ENCODE assay signal across 8 cellular contexts in the genomic region with DNA sequence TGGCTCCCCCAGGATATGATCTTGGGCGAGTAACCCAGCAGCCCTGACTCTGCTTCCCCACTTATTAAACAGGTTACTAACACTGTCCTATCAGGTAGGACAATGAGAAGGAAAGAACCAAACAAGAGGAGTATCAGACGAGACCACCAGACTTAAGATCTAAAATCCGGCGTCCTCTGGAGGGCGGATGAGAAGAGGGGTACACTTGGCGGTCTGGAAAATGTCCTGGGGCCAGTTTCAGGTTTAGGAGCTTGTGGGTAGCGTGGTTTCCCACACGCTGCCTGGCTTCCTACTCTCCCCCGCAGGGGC. TPM values are rescaled to one million over a fixed set of nuclear protein-coding genes. Genes with fewer than 3 reads are reported as not detected.
DNase-seq lines count a peak whose midpoint lies in the region; ATAC-seq and TF ChIP-seq lines count a peak whose summit lies in the region.

No MANE protein-coding gene starts in this region.

- H3K9ac ChIP-seq in mucosa of stomach (ENCODE audit: low read length): peak overlapping the region; percentile 85

- POLR2A ChIA-PET in AG04450 (lab: Yijun Ruan, JAX): interaction anchor here (0.9 kb wide), 1 partner anchor 42 kb away, joined by 4 read pairs; the partner anchor contains the start of gene ZNF485

- peaks cover 26% of the 10 kb centered on the region for H3K36me3 ChIP-seq in breast epithelium
- peaks cover 22% of the 10 kb centered on the region for H3K36me3 ChIP-seq in mucosa of stomach (ENCODE audit: control insufficient read depth, insufficient read depth, low read length)

- H3K27ac ChIP-seq in AG04450 (ENCODE audit: low read depth, low read length): no peak overlapping the region
- peak overlapping the region; percentile 87 to 92 for H3K27ac ChIP-seq in breast epithelium

- DNase-seq in AG04450 (ENCODE audit: low read depth, low spot score) (no peak), breast epithelium (ENCODE audit: low spot score in 2 of 2) (no peak), KG1 (lab: John Stamatoyannopoulos, UW) (no peak), NCI-H1436 treated with DMSO at 0.1 percent for 48 hours (lab: John Stamatoyannopoulos, UW) (no peak)
- DNase-seq in activated CD4-positive, CD25-positive, alpha-beta regulatory T cell treated with anti-CD3 and anti-CD28 coated beads, Interleukin-2, amount 50 U/mL, for 72 hours: no peak

- CTCF ChIA-PET in AG04450 (lab: Charles Lee): no interaction called here

- ATAC-seq in HG03565 (IDR thresholded peaks at IDR 0.05; ENCODE audit: unreplicated experiment) (peak; percentile 1), HG03097 (IDR thresholded peaks at IDR 0.05; ENCODE audit: low FRiP score, unreplicated experiment) (no peak)

- no peaks in the 10 kb centered on the region for H3K27me3 ChIP-seq in AG04450 (ENCODE audit: control insufficient read depth, insufficient read depth, low read length)
- no peaks in the 10 kb centered on the region for H3K27me3 ChIP-seq in breast epithelium
- H3K27me3 ChIP-seq in mucosa of stomach (ENCODE audit: control insufficient read depth, insufficient read depth, low read length): peaks cover 6% of the 10 kb centered on the region

- TF ChIP-seq POLR2A in breast epithelium (IDR thresholded peaks at IDR 0.05): no peak

- peak overlapping the region; percentile 71 for H3K4me3 ChIP-seq in AG04450 (ENCODE audit: low read depth, low read length)
- H3K4me3 ChIP-seq in breast epithelium: peak overlapping the region; percentile 76 to 95 (median 84)
- H3K4me3 ChIP-seq in mucosa of stomach (ENCODE audit: low read length): peak overlapping the region; percentile 77

- peaks cover 33% of the 10 kb centered on the region for H3K9me3 ChIP-seq in AG04450 (ENCODE audit: control insufficient read depth, insufficient read depth, low read length)
- H3K9me3 ChIP-seq in breast epithelium: peaks cover 38 to 40% of the 10 kb centered on the region in 2 donors
- peaks cover 30% of the 10 kb centered on the region for H3K9me3 ChIP-seq in mucosa of stomach (ENCODE audit: control insufficient read depth, low read length)

- intact Hi-C loops in breast epithelium (cut with DNase I; ENCODE audit: low total_unique reads): no loop called here

- H3K4me1 ChIP-seq in breast epithelium (no peaks in the 10 kb centered on the region), mucosa of stomach (ENCODE audit: control insufficient read depth, insufficient read depth, low read length) (peaks cover 4% of the 10 kb centered on the region)

- TF ChIP-seq CTCF in AG04450 (IDR thresholded peaks at IDR 0.05; ENCODE audit: low read depth, low read length) (no peak), breast epithelium (IDR thresholded peaks at IDR 0.05) (no peak)

RNA-seq across cellular contexts. Expression of gene ZNF32, which starts 0.6 kb away (rescaled TPM):
- 53.5 and 57.7 TPM in 2 replicates for polyA plus RNA-seq in AG04450 (2011; rRNA removed)
- 15.5 and 17.8 TPM in 2 replicates for polyA minus RNA-seq in AG04450 (2011; rRNA and poly(A)+ RNA removed)
- total RNA-seq in breast epithelium: 10 to 100 TPM; 53.1 to 74.3 (median 54.4) TPM

RNA-seq across cellular contexts. Expression of gene ZNF485, which starts 41.8 kb away (rescaled TPM):
- polyA plus RNA-seq in AG04450 (2011; rRNA removed): 0.76 and 1.2 TPM in 2 replicates
- 1.2 and 1.8 TPM in 2 replicates for polyA minus RNA-seq in AG04450 (2011; rRNA and poly(A)+ RNA removed)
- total RNA-seq in breast epithelium: 1 to 10 TPM; 3.9 to 4.5 (median 4.0) TPM
